25 cellular contexts compared by ENCODE assay signal in the genomic region with DNA sequence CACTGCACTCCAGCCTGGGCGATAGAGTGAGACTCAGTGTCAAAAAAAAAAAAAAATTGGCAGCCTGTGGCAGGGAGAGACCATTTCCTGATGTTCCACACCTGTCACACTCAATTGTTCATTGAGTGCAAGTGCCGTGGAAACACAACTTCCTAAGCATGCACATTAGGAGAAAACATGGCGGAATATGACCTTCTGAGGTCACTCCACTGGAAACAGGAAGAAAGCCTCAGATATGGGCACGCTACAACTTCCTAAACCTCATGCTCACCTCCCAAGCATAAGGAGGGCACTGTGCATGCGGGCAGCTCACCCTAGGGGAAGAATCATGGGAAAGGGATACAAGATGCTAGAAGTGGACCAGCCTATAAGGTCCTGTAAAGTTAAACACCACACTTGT.
"Had no signal": no experiment of that assay in that cellular context is flagged by ENCODE, and none has a peak within 500 bp of the region (broad histone marks: within the 10 kb centered on the region; RNA-seq: fewer than 3 reads in every experiment).

No MANE protein-coding gene starts in this region.

- H3K9me3 ChIP-seq: colonic mucosa, esophagus squamous epithelium, heart right ventricle, stomach, thyroid gland, vagina had no signal

- DNase-seq: colonic mucosa; dorsolateral prefrontal cortex; effector CD4-positive, alpha-beta T cell; erythroblast; esophagus squamous epithelium; glutamatergic neuron; heart right ventricle; hippocampal formation; left cardiac atrium; left ventricle myocardium superior; mesenchymal stem cell; midbrain; naive thymus-derived CD4-positive, alpha-beta T cell; stimulated activated CD4-positive, alpha-beta T cell treated with anti-CD3 and anti-CD28 coated beads, Interleukin-12 subunit alpha, Interleukin-12 subunit beta, amount 100 ng/mL, for 4 hours; stimulated activated CD4-positive, alpha-beta T cell treated with anti-CD3 and anti-CD28 coated beads, Interleukin-1b, Interleukin-23, amount 100 ng/mL, for 48 hours; stimulated activated CD4-positive, alpha-beta T cell treated with anti-CD3 and anti-CD28 coated beads, Interleukin-4, amount 100 ng/mL, for 1 hour; stimulated activated naive CD4-positive, alpha-beta T cell treated with Interleukin-2 at 50 U/mL for 16 hours; stomach; thyroid gland; trophoblast cell had no signal

- H3K27me3 ChIP-seq: colonic mucosa, esophagus squamous epithelium, heart right ventricle, neural progenitor cell, stomach, thyroid gland, vagina had no signal

- H3K36me3 ChIP-seq: colonic mucosa, esophagus squamous epithelium, heart right ventricle, neural progenitor cell, stomach, thyroid gland, vagina had no signal

- H3K27ac ChIP-seq: colonic mucosa, dorsolateral prefrontal cortex, esophagus squamous epithelium, heart right ventricle, neural progenitor cell, parathyroid adenoma, stomach, thyroid gland, vagina had no signal

- H3K9ac ChIP-seq: neural progenitor cell, parathyroid adenoma had no signal

- H3K4me2 ChIP-seq: neural progenitor cell, smooth muscle cell had no signal

- H3K4me3 ChIP-seq: colonic mucosa, dorsolateral prefrontal cortex, esophagus squamous epithelium, heart right ventricle, lung, neural progenitor cell, smooth muscle cell, stomach, thyroid gland, vagina had no signal

- H3K4me1 ChIP-seq: colonic mucosa, neural progenitor cell, parathyroid adenoma, thyroid gland, vagina had no signal
